9 cellular contexts compared by ENCODE assay signal in genomic region chr14:75418779-75419768, GRCh38. TPM values are rescaled to one million over a fixed set of nuclear protein-coding genes. Genes with fewer than 3 reads are reported as not detected.
DNase-seq lines count a peak whose midpoint lies in the region; ATAC-seq and TF ChIP-seq lines count a peak whose summit lies in the region.
"Had no signal": no experiment of that assay in that cellular context is flagged by ENCODE, and none has a peak within 500 bp of the region (broad histone marks: within the 10 kb centered on the region; RNA-seq: fewer than 3 reads in every experiment).

No MANE protein-coding gene starts in this region.

- POLR2A ChIA-PET in activated CD4-positive, alpha-beta T cell treated with anti-CD3 and anti-CD28 coated beads, Interleukin-2, amount 10 ng/mL, durations not matched to agents 7 days and 5 days (lab: Charles Lee) = no interaction called here

- ATAC-seq in HG03342 (IDR thresholded peaks at IDR 0.05; ENCODE audit: unreplicated experiment) (peak; percentile 71), HG03520 (IDR thresholded peaks at IDR 0.05; ENCODE audit: unreplicated experiment) (no peak)

- peaks cover under 1% of the 10 kb centered on the region for H3K36me3 Mint-ChIP-seq in activated CD4-positive, alpha-beta T cell treated with anti-CD3 and anti-CD28 coated beads, Interleukin-2, amount 10 ng/mL, durations not matched to agents 7 days and 5 days (ENCODE audit: low read depth)

- peaks cover under 1% of the 10 kb centered on the region for H3K27me3 Mint-ChIP-seq in activated CD4-positive, alpha-beta T cell treated with anti-CD3 and anti-CD28 coated beads, Interleukin-2, amount 10 ng/mL, durations not matched to agents 7 days and 5 days

- no peaks in the 10 kb centered on the region for H3K9me3 ChIP-seq in iPS DF 6.9 (ENCODE audit: control insufficient read depth, insufficient read depth, low read length)

- H3K36me3 ChIP-seq in iPS DF 6.9 (ENCODE audit: control insufficient read depth, insufficient read depth, low read length) = no peaks in the 10 kb centered on the region

- H3K4me3 ChIP-seq in iPS DF 6.9 (ENCODE audit: low read length) (no peak overlapping the region), dorsolateral prefrontal cortex (no peak overlapping the region)

- no peak overlapping the region for H3K4me3 Mint-ChIP-seq in activated CD4-positive, alpha-beta T cell treated with anti-CD3 and anti-CD28 coated beads, Interleukin-2, amount 10 ng/mL, durations not matched to agents 7 days and 5 days

- peak overlapping the region; percentile 72 for H3K27ac Mint-ChIP-seq in activated CD4-positive, alpha-beta T cell treated with anti-CD3 and anti-CD28 coated beads, Interleukin-2, amount 10 ng/mL, durations not matched to agents 7 days and 5 days

- CTCF ChIA-PET in activated CD4-positive, alpha-beta T cell treated with anti-CD3 and anti-CD28 coated beads, Interleukin-2, amount 10 ng/mL, durations not matched to agents 7 days and 5 days (lab: Charles Lee) = interaction anchor here (0.6 kb wide), 2 partner anchors 9 to 56 kb away, joined by 3 read pairs; partner anchors contain the start of gene JDP2

- H3K4me1 Mint-ChIP-seq in activated CD4-positive, alpha-beta T cell treated with anti-CD3 and anti-CD28 coated beads, Interleukin-2, amount 10 ng/mL, durations not matched to agents 7 days and 5 days = peaks cover 18% of the 10 kb centered on the region

- peaks cover 2% of the 10 kb centered on the region for H3K9me3 Mint-ChIP-seq in activated CD4-positive, alpha-beta T cell treated with anti-CD3 and anti-CD28 coated beads, Interleukin-2, amount 10 ng/mL, durations not matched to agents 7 days and 5 days

- no peak for TF ChIP-seq CTCF in dorsolateral prefrontal cortex (IDR thresholded peaks at IDR 0.05 in 54 of 56, conservative IDR thresholded peaks at IDR 0.05 in 2 of 56; ENCODE audit: low read depth in 1 of 56, partially characterized antibody in 56 of 56)

- no peaks in the 10 kb centered on the region for H3K4me1 ChIP-seq in iPS DF 6.9 (ENCODE audit: control insufficient read depth, insufficient read depth, low read length)

- H3K27ac ChIP-seq in iPS DF 6.9 (ENCODE audit: low read length) (no peak overlapping the region), dorsolateral prefrontal cortex (no peak overlapping the region)
- H3K27ac ChIP-seq: 22Rv1 had no signal

- intact Hi-C loops in dorsolateral prefrontal cortex (cut with DNase I) = no loop called here

- 100% methylated on average over 2 of the region's 16 CpGs for WGBS in iPS DF 6.9 (ENCODE audit: insufficient coverage, insufficient read length)

- H3K27me3 ChIP-seq in iPS DF 6.9 (ENCODE audit: control insufficient read depth, insufficient read depth, low read length) (no peaks in the 10 kb centered on the region), dorsolateral prefrontal cortex (no peaks in the 10 kb centered on the region)

- peak; percentile 55 for DNase-seq in DMS 273 (lab: John Stamatoyannopoulos, UW; ENCODE audit: unreplicated experiment)
- DNase-seq in DMS 273 treated with DMSO at 0.1 percent for 48 hours (lab: John Stamatoyannopoulos, UW) = no peak
- peak; percentile 41 for DNase-seq in activated CD4-positive, alpha-beta T cell treated with anti-CD3 and anti-CD28 coated beads, Interleukin-2, amount 10 ng/mL, durations not matched to agents 7 days and 5 days
- DNase-seq in iPS DF 6.9 (ENCODE audit: low read depth, low spot score) = peak; percentile 90
- peak; percentile 31 to 58 for DNase-seq in stimulated activated CD8-positive, alpha-beta memory T cell treated with anti-CD3 and anti-CD28 coated beads, Interleukin-15, amount 100 ng/mL, for 48 hours (ENCODE audit: low read depth in 2 of 2)
- DNase-seq in dorsolateral prefrontal cortex = no peak

RNA-seq across cellular contexts. Expression of gene JDP2, which starts 8.7 kb away (rescaled TPM):
- 1 to 10 TPM in 1 of 2 experiments, under 1 TPM in 1; 0.99 to 1.6 TPM for total RNA-seq in activated CD4-positive, alpha-beta T cell treated with anti-CD3 and anti-CD28 coated beads, Interleukin-2, amount 10 ng/mL, durations not matched to agents 7 days and 5 days
- total RNA-seq in dorsolateral prefrontal cortex = 10 to 100 TPM; 21.8 to 96.2 (median 36.8) TPM

Comparison
In these comparisons a context has a peak if more than half of its experiments do, and no peak if none do; other contexts are left out.
1. DNase-seq: peak in DMS 273 (single experiment), activated CD4-positive, alpha-beta T cell treated with anti-CD3 and anti-CD28 coated beads, Interleukin-2, amount 10 ng/mL, durations not matched to agents 7 days and 5 days (single experiment), iPS DF 6.9 (single experiment) and stimulated activated CD8-positive, alpha-beta memory T cell treated with anti-CD3 and anti-CD28 coated beads, Interleukin-15, amount 100 ng/mL, for 48 hours (2 of 2); none in DMS 273 treated with DMSO at 0.1 percent for 48 hours (single experiment) and dorsolateral prefrontal cortex (0 of 10).
2. RNA of gene JDP2, which starts 8.7 kb away (total RNA-seq): 21.8 to 96.2 TPM in dorsolateral prefrontal cortex; 0.99 to 1.6 TPM in activated CD4-positive, alpha-beta T cell treated with anti-CD3 and anti-CD28 coated beads, Interleukin-2, amount 10 ng/mL, durations not matched to agents 7 days and 5 days; every median in the first group is over 4 times any median in the second.